In genomic region chr22:19138217-19139000, GRCh38 we compare ENCODE assay signal across 29 cellular contexts. TPM values are rescaled to one million over a fixed set of nuclear protein-coding genes. Genes with fewer than 3 reads are reported as not detected.
"Had no signal": no experiment of that assay in that cellular context is flagged by ENCODE, and none has a peak within 500 bp of the region (broad histone marks: within the 10 kb centered on the region; RNA-seq: fewer than 3 reads in every experiment).

No MANE protein-coding gene starts in this region.

- DNase-seq: activated CD4-positive, alpha-beta T cell treated with anti-CD3 and anti-CD28 coated beads, Interleukin-2, amount 10 ng/mL, durations not matched to agents 24 days and 14 days; activated CD4-positive, alpha-beta T cell treated with anti-CD3 and anti-CD28 coated beads, Interleukin-2, amount 50 U/mL, for 4 hours; activated CD8-positive, alpha-beta T cell treated with anti-CD3 and anti-CD28 coated beads for 36 hours; activated gamma-delta T cell; activated naive CD4-positive, alpha-beta T cell treated with Interleukin-2 at 50 U/mL for 16 hours; activated T-cell treated with anti-CD3 and anti-CD28 coated beads, Interleukin-2, amount 50 U/mL, for 1 hour; activated T-cell treated with anti-CD3 and anti-CD28 coated beads, Interleukin-2, amount 50 U/mL, for 72 hours; adrenal gland; body of pancreas; Karpas-422; NCI-H1105; NCI-H1417 treated with DMSO at 0.1 percent for 48 hours; NCI-H187 treated with DMSO at 0.1 percent for 48 hours; NCI-H2081; NCI-H345; NCI-H524 treated with DMSO at 0.1 percent for 48 hours; NK-92 treated with Interleukin-12 subunit alpha and Interleukin-12 subunit beta, amount 100 ng/mL, for 24 hours; PC-3; Peyer's patch; Right ventricle myocardium superior; RPMI8226 had no signal

- H3K4me3 ChIP-seq: adrenal gland, body of pancreas, breast epithelium, Peyer's patch had no signal

- ATAC-seq: activated CD8-positive, alpha-beta T cell treated with anti-CD3 and anti-CD28 coated beads for 36 hours; activated naive CD4-positive, alpha-beta T cell treated with anti-CD3 and anti-CD28 coated beads, Interleukin-2, amount 50 U/mL, for 72 hours; activated T-cell treated with anti-CD3 and anti-CD28 coated beads, Interleukin-2, amount 50 U/mL, for 72 hours; activated T-helper 17 cell treated with anti-CD3 and anti-CD28 coated beads, Interleukin-2, amount 50 U/mL, for 72 hours; body of pancreas; PC-3 had no signal

- H3K27me3 ChIP-seq: adrenal gland, body of pancreas, breast epithelium, Peyer's patch had no signal

- H3K4me1 ChIP-seq: breast epithelium had no signal

- H3K9me3 ChIP-seq: adrenal gland, body of pancreas, breast epithelium, Peyer's patch had no signal

- H3K27ac ChIP-seq: adrenal gland, body of pancreas, breast epithelium, Peyer's patch had no signal

RNA-seq across cellular contexts. Expression of gene TSSK2, which starts 7.3 kb away (rescaled TPM):
- total RNA-seq: activated CD4-positive, alpha-beta T cell treated with anti-CD3 and anti-CD28 coated beads, Interleukin-2, amount 10 ng/mL, durations not matched to agents 24 days and 14 days; activated CD8-positive, alpha-beta memory T cell treated with anti-CD3 and anti-CD28 coated beads for 36 hours; activated CD8-positive, alpha-beta T cell treated with anti-CD3 and anti-CD28 coated beads for 36 hours; activated naive CD4-positive, alpha-beta T cell treated with anti-CD3 and anti-CD28 coated beads, Interleukin-2, amount 50 U/mL, for 72 hours; activated T-cell treated with anti-CD3 and anti-CD28 coated beads, Interleukin-2, amount 50 U/mL, for 72 hours; activated T-helper 17 cell treated with anti-CD3 and anti-CD28 coated beads, Interleukin-2, amount 50 U/mL, for 72 hours; adrenal gland; astrocyte; breast epithelium; cardiac septum; MCF 10A; NCI-H460; PC-3; Right ventricle myocardium superior had no signal

RNA-seq across cellular contexts. Expression of gene GSC2, which starts 11.7 kb away (rescaled TPM):
- total RNA-seq: activated CD4-positive, alpha-beta T cell treated with anti-CD3 and anti-CD28 coated beads, Interleukin-2, amount 10 ng/mL, durations not matched to agents 24 days and 14 days; activated CD8-positive, alpha-beta memory T cell treated with anti-CD3 and anti-CD28 coated beads for 36 hours; activated CD8-positive, alpha-beta T cell treated with anti-CD3 and anti-CD28 coated beads for 36 hours; activated naive CD4-positive, alpha-beta T cell treated with anti-CD3 and anti-CD28 coated beads, Interleukin-2, amount 50 U/mL, for 72 hours; activated T-cell treated with anti-CD3 and anti-CD28 coated beads, Interleukin-2, amount 50 U/mL, for 72 hours; activated T-helper 17 cell treated with anti-CD3 and anti-CD28 coated beads, Interleukin-2, amount 50 U/mL, for 72 hours; adrenal gland; astrocyte; body of pancreas; breast epithelium; cardiac septum; MCF 10A; NCI-H460; PC-3; Peyer's patch; Right ventricle myocardium superior had no signal
- polyA plus RNA-seq: adrenal gland had no signal
